20 cellular contexts compared by ENCODE assay signal in genomic region chr14:94923771-94924170, GRCh38.
DNase-seq lines count a peak whose midpoint lies in the region; ATAC-seq, FAIRE-seq and TF ChIP-seq lines count a peak whose summit lies in the region.
"Had no signal": no experiment of that assay in that cellular context is flagged by ENCODE, and none has a peak within 500 bp of the region (broad histone marks: within the 10 kb centered on the region; RNA-seq: fewer than 3 reads in every experiment).

No MANE protein-coding gene starts in this region.

- peak; percentile 18 for DNase-seq in bronchial epithelial cell (ENCODE audit: low read depth)
- DNase-seq in H1 (ENCODE audit: low read depth in 1 of 2, low spot score in 2 of 2), result no peak
- DNase-seq in mucosa of descending colon, result no peak
- DNase-seq in germinal center (ENCODE audit: low spot score), result no peak
- DNase-seq in activated CD8-positive, alpha-beta memory T cell treated with anti-CD3 and anti-CD28 coated beads for 24 hours, result no peak
- DNase-seq: ACHN; BE2C; C1 segment of cervical spinal cord; CD4-positive, CD25-positive, alpha-beta regulatory T cell; DMS153; DMS79; GDM1; GM23248; HCEC 1CT; IMR-90 had no signal

- no peak overlapping the region for H2BK120ac ChIP-seq in H1 (replicated peaks; ENCODE audit: low read depth, low read length)

- FAIRE-seq in bronchial epithelial cell (lab: Jason Lieb, UNC), result no peak
- no peak for FAIRE-seq in H1 (lab: Jason Lieb, UNC)
- FAIRE-seq: A204.1, H54, HTR-8/SVneo, K562 had no signal

- H2BK20ac ChIP-seq in H1 (ENCODE audit: low read length), result no peak overlapping the region

- no peaks in the 10 kb centered on the region for H3K79me1 ChIP-seq in H1 (ENCODE audit: low read depth, low read length)

- H3K18ac ChIP-seq in H1 (ENCODE audit: extremely low read depth, low read length), result no peak overlapping the region

- no peak for TF ChIP-seq CTCF in bronchial epithelial cell (IDR thresholded peaks at IDR 0.05; ENCODE audit: insufficient read depth, low read length, severe bottlenecking)
- TF ChIP-seq CTCF in H1 (IDR thresholded peaks at IDR 0.05; ENCODE audit: control extremely low read depth in 1 of 3, insufficient read depth in 1 of 3, low read depth in 1 of 3, low read length in 3 of 3), result no peak
- no peak for TF ChIP-seq CTCF in mucosa of descending colon (IDR thresholded peaks at IDR 0.05)

- no peak overlapping the region for H3K56ac ChIP-seq in H1 (replicated peaks; ENCODE audit: insufficient read length, low read depth, low read length)

- no peak overlapping the region for H4K5ac ChIP-seq in H1 (ENCODE audit: insufficient read length, low read depth, low read length)

- no peak for TF ChIP-seq RAD21 in H1 (IDR thresholded peaks at IDR 0.05 in 1 of 2, conservative IDR thresholded peaks at IDR 0.05 in 1 of 2; ENCODE audit: low read depth in 2 of 2, low read length in 2 of 2)

- no peaks in the 10 kb centered on the region for H4K20me1 ChIP-seq in H1 (replicated peaks in 1 of 2; ENCODE audit: control insufficient read depth in 1 of 2, insufficient read depth in 2 of 2, low read length in 2 of 2)

- H3K23me2 ChIP-seq in H1 (ENCODE audit: low read depth, low read length), result no peaks in the 10 kb centered on the region

- no peak overlapping the region for H3K27ac ChIP-seq in H1 (ENCODE audit: low read depth, low read length)
- H3K27ac ChIP-seq: GM23248 had no signal

- H3K36me3 ChIP-seq in bronchial epithelial cell (ENCODE audit: control insufficient read depth, insufficient read depth, low read length) (no peaks in the 10 kb centered on the region), H1 (ENCODE audit: control insufficient read depth in 2 of 4, insufficient read depth in 4 of 4, low read length in 3 of 4) (no peaks in the 10 kb centered on the region), mucosa of descending colon (ENCODE audit: low read depth) (no peaks in the 10 kb centered on the region)
- H3K36me3 ChIP-seq: BE2C had no signal

- H2BK15ac ChIP-seq in H1 (ENCODE audit: low read length), result no peak overlapping the region

- CTCF ChIA-PET in H1 (lab: Charles Lee; ENCODE audit: partially characterized antibody), result interaction anchor here (1.0 kb wide), 1 partner anchor 59 kb away, joined by 3 read pairs; no protein-coding TSS in a partner anchor

- 93% methylated on average over 12 of the region's 12 CpGs; no CpG with 5 or more reads in 1 of the 2 experiments for WGBS in H1 (ENCODE audit: extremely low coverage in 1 of 2, insufficient coverage in 1 of 2, insufficient read length in 1 of 2, insufficient replicate concordance in 2 of 2, low coverage in 1 of 2, low lambda C conversion rate in 2 of 2, missing lambda C conversion rate in 1 of 2), 2 experiments

- H2BK12ac ChIP-seq in H1 (ENCODE audit: low read depth, low read length), result 0 out of 2 replicates have a peak overlapping the region, but pooled peaks have one; percentile 9

- no peak overlapping the region for H4K8ac ChIP-seq in H1 (ENCODE audit: extremely low read depth, insufficient read depth, low read length)

- no peak overlapping the region for H2AK5ac ChIP-seq in H1 (ENCODE audit: low read depth, low read length)

- no peak overlapping the region for H3K4me2 ChIP-seq in H1 (ENCODE audit: insufficient read depth in 1 of 2, low read depth in 2 of 2, low read length in 2 of 2)

- no peak overlapping the region for H4K91ac ChIP-seq in H1 (replicated peaks; ENCODE audit: insufficient read length, low read length)

- no peak overlapping the region for H3K14ac ChIP-seq in H1 (ENCODE audit: insufficient read length)

- no peak overlapping the region for H3K9ac ChIP-seq in H1 (replicated peaks in 1 of 4; ENCODE audit: extremely low read depth in 1 of 4, low read depth in 3 of 4, low read length in 3 of 4)
- H3K9ac ChIP-seq: GM23248 had no signal

- peak; percentile 26 for ATAC-seq in mucosa of descending colon
- ATAC-seq in GM18907 (IDR thresholded peaks at IDR 0.05; ENCODE audit: unreplicated experiment), result no peak
- ATAC-seq: K562 had no signal

- no peak overlapping the region for H3K23ac ChIP-seq in H1 (ENCODE audit: insufficient read length)

- H3K4ac ChIP-seq in H1 (replicated peaks; ENCODE audit: insufficient read length, low read depth, low read length), result no peak overlapping the region

- TF ChIP-seq POLR2A in H1 (IDR thresholded peaks at IDR 0.05; ENCODE audit: control extremely low read depth in 1 of 2, low read depth in 2 of 2, low read length in 2 of 2), result no peak

- no peaks in the 10 kb centered on the region for H3K79me2 ChIP-seq in H1 (ENCODE audit: control insufficient read depth in 1 of 2, insufficient read depth in 2 of 2, low read length in 2 of 2)

- H2AFZ ChIP-seq in H1 (ENCODE audit: low read length), result no peak overlapping the region
- H2AFZ ChIP-seq: GM23248 had no signal

- H3K27me3 ChIP-seq in bronchial epithelial cell (ENCODE audit: control insufficient read depth, insufficient read depth, low read length) (no peaks in the 10 kb centered on the region), H1 (replicated peaks in 1 of 4; ENCODE audit: control insufficient read depth in 3 of 4, extremely low read depth in 1 of 4, insufficient read depth in 3 of 4, low read length in 3 of 4) (no peaks in the 10 kb centered on the region)

- no peak overlapping the region for H3K4me3 ChIP-seq in bronchial epithelial cell (ENCODE audit: low read depth, low read length)
- no peak overlapping the region for H3K4me3 ChIP-seq in H1 (ENCODE audit: extremely low read depth in 1 of 4, insufficient read depth in 2 of 4, low read depth in 3 of 4, low read length in 4 of 4)
- H3K4me3 ChIP-seq in mucosa of descending colon, result no peak overlapping the region
- H3K4me3 ChIP-seq: GM23248, K562 had no signal

- no peak overlapping the region for H2BK5ac ChIP-seq in H1 (ENCODE audit: low read depth, low read length)

- H3K9me3 ChIP-seq in H1 (ENCODE audit: insufficient read depth in 2 of 2, low read depth in 1 of 2, low read length in 1 of 2) (no peaks in the 10 kb centered on the region), mucosa of descending colon (no peaks in the 10 kb centered on the region)
- H3K9me3 ChIP-seq: BE2C had no signal

- POLR2A ChIA-PET in H1 (lab: Charles Lee; ENCODE audit: partially characterized antibody), result no interaction called here

- TF ChIP-seq EP300 in H1 (IDR thresholded peaks at IDR 0.05; ENCODE audit: borderline replicate concordance in 1 of 2, low read depth in 2 of 2, low read length in 2 of 2), result no peak

- H3K4me1 ChIP-seq in H1 (replicated peaks in 1 of 4; ENCODE audit: control insufficient read depth in 3 of 4, insufficient read depth in 4 of 4, low read length in 3 of 4) (no peaks in the 10 kb centered on the region), mucosa of descending colon (ENCODE audit: low read depth) (no peaks in the 10 kb centered on the region)
- H3K4me1 ChIP-seq: BE2C had no signal

- intact Hi-C loops in mucosa of descending colon (cut with DNase I, micrococcal nuclease), result no loop called here

TF ChIP-seq in H1, 55 proteins besides CTCF, POLR2A, EP300 and RAD21:
- no peak for TF ChIP-seq ATF3 (IDR thresholded peaks at IDR 0.05; ENCODE audit: insufficient read depth, low read depth, low read length)
- TF ChIP-seq ATF2 (IDR thresholded peaks at IDR 0.05; ENCODE audit: low read length), result no peak
- TF ChIP-seq GTF2F1 (IDR thresholded peaks at IDR 0.05; ENCODE audit: borderline replicate concordance, low read depth, low read length), result no peak
- TF ChIP-seq KDM4A (IDR thresholded peaks at IDR 0.05; ENCODE audit: low read depth, low read length, severe bottlenecking), result no peak
- no peak for TF ChIP-seq RNF2 (IDR thresholded peaks at IDR 0.05; ENCODE audit: borderline replicate concordance, low read depth, low read length, missing control alignments, poor library complexity, severe bottlenecking)
- TF ChIP-seq RFX5 (IDR thresholded peaks at IDR 0.05; ENCODE audit: borderline replicate concordance, low read depth, low read length), result no peak
- TF ChIP-seq TBP (IDR thresholded peaks at IDR 0.05; ENCODE audit: low read depth, low read length), result no peak
- no peak for TF ChIP-seq EGR1 (IDR thresholded peaks at IDR 0.05; ENCODE audit: borderline replicate concordance, low read depth, low read length)
- no peak for TF ChIP-seq RXRA (IDR thresholded peaks at IDR 0.05; ENCODE audit: insufficient read depth, low read depth, low read length)
- TF ChIP-seq BACH1 (IDR thresholded peaks at IDR 0.05; ENCODE audit: low read length), result no peak
- TF ChIP-seq PHF8 (conservative IDR thresholded peaks at IDR 0.05; ENCODE audit: low read depth, low read length), result no peak
- no peak for TF ChIP-seq NRF1 (IDR thresholded peaks at IDR 0.05; ENCODE audit: low read depth, low read length)
- TF ChIP-seq BCL11A (IDR thresholded peaks at IDR 0.05; ENCODE audit: low read depth in 2 of 2, low read length in 2 of 2), result no peak
- no peak for TF ChIP-seq CHD2 (IDR thresholded peaks at IDR 0.05; ENCODE audit: low read length)
- no peak for TF ChIP-seq CREB1 (IDR thresholded peaks at IDR 0.05)
- TF ChIP-seq RBBP5 (IDR thresholded peaks at IDR 0.05; ENCODE audit: borderline replicate concordance, low read depth, low read length), result no peak
- TF ChIP-seq MAX (IDR thresholded peaks at IDR 0.05), result no peak
- no peak for TF ChIP-seq POU5F1 (IDR thresholded peaks at IDR 0.05; ENCODE audit: low read depth, low read length)
- no peak for TF ChIP-seq JUN (IDR thresholded peaks at IDR 0.05; ENCODE audit: low read depth, low read length)
- no peak for TF ChIP-seq JUND (IDR thresholded peaks at IDR 0.05; ENCODE audit: low read length)
TF ChIP-seq in H1: peak in this region for 0.
